In the genomic region with DNA sequence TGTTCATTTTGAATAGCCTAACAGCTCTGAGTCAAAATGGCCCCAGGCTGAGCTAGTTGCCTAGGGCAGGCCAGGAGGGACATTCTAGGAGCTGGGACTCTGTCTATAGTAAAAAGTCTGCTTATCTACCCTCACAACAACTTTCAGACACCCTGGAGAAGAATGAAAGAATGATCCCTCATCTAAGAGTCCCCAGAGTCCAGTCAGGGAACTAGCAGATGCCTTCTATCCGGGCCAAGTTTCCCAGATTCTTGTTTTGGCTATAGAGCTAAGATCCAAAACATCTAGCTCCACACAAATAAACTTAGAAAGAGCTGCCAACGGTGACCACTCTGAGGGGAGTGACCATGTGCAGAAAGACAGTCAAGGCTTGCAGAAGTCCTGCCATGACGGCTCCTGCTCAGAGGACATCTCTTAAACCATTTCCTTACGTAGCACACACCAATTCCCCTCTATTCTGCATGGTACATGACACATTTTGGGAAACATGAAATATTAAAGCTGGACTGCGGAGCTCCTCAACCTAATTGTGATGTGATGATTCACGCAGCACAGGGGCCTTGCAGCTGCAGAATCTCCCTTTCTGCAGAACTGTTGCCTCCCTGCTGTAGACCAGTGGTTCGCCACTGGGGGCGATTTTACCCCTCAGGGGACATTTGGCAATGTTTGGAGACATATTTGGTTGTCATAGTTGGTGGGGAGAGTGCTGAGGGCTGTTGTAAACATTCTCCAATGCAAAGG, we compare ENCODE assay signal across 13 cellular contexts. TPM values are rescaled to one million over a fixed set of nuclear protein-coding genes. Genes with fewer than 3 reads are reported as not detected.
DNase-seq lines count a peak whose midpoint lies in the region; ATAC-seq and TF ChIP-seq lines count a peak whose summit lies in the region.
"Had no signal": no experiment of that assay in that cellular context is flagged by ENCODE, and none has a peak within 500 bp of the region (broad histone marks: within the 10 kb centered on the region; RNA-seq: fewer than 3 reads in every experiment).

No MANE protein-coding gene starts in this region.

- H3K4me3 ChIP-seq in right cardiac atrium (ENCODE audit: low read length), result no peak overlapping the region
- H3K4me3 ChIP-seq in uterus, result no peak overlapping the region
- no peak overlapping the region for H3K4me3 ChIP-seq in transverse colon

- WGBS in right cardiac atrium, result 59% methylated on average over 8 of the region's 8 CpGs
- 73% methylated on average over 8 of the region's 8 CpGs; no CpG with 5 or more reads in 1 of the 2 donors for WGBS in transverse colon (ENCODE audit: low coverage in 1 of 2), 2 donors

- DNase-seq in NCI-H1436 (lab: John Stamatoyannopoulos, UW) (peak; percentile 29), NCI-H1436 treated with DMSO at 0.1 percent for 48 hours (lab: John Stamatoyannopoulos, UW) (no peak), right cardiac atrium (peak in 2 of 3 donors; percentile 33 to 62), uterus (peak; percentile 58 to 67), HK-2 (ENCODE audit: unreplicated experiment) (no peak), transverse colon (no peak)
- DNase-seq: activated B cell treated with CpG ODN at 0.5 μM for 24 hours; activated effector memory CD4-positive, alpha-beta T cell treated with Interleukin-2 at 50 U/mL for 16 hours; NCI-H1417 treated with DMSO at 0.1 percent for 48 hours; occipital lobe had no signal

- H3K4me3 Mint-ChIP-seq in brain, result peak overlapping the region in 1 of 5 experiments; percentile 14
- H3K4me3 Mint-ChIP-seq: activated B cell treated with CpG ODN at 0.5 μM for 24 hours had no signal

- TF ChIP-seq POLR2A in uterus (IDR thresholded peaks at IDR 0.05) (no peak), transverse colon (IDR thresholded peaks at IDR 0.05) (no peak)

- ATAC-seq in right cardiac atrium, result peak; percentile 49 to 52
- no peak for ATAC-seq in GM21619 (IDR thresholded peaks at IDR 0.05; ENCODE audit: unreplicated experiment)

- H3K4me1 Mint-ChIP-seq in brain, result peaks cover 30% of the 10 kb centered on the region
- H3K4me1 Mint-ChIP-seq: activated B cell treated with CpG ODN at 0.5 μM for 24 hours had no signal

- H3K27me3 Mint-ChIP-seq in brain, result peaks cover 7% of the 10 kb centered on the region

- H3K27ac Mint-ChIP-seq in brain, result peak overlapping the region in 3 of 5 experiments; percentile 37 to 51 (median 48)
- H3K27ac Mint-ChIP-seq: activated B cell treated with CpG ODN at 0.5 μM for 24 hours had no signal

- H3K27me3 ChIP-seq in right cardiac atrium (ENCODE audit: control insufficient read depth, insufficient read depth) (no peaks in the 10 kb centered on the region), uterus (no peaks in the 10 kb centered on the region), transverse colon (no peaks in the 10 kb centered on the region)

- peaks cover 5% of the 10 kb centered on the region for H3K4me1 ChIP-seq in right cardiac atrium (ENCODE audit: control insufficient read depth, insufficient read depth, low read length)
- H3K4me1 ChIP-seq in uterus, result peaks cover 4 to 12% of the 10 kb centered on the region in 2 donors
- H3K4me1 ChIP-seq in transverse colon, result peaks cover 0 to 6% (median 0%) of the 10 kb centered on the region in 4 donors

- H3K9me3 Mint-ChIP-seq in brain, result peaks cover 0 to 4% (median 4%) of the 10 kb centered on the region in 5 experiments

- in situ Hi-C loops in transverse colon (cut with MboI; ENCODE audit: low pct_ligation_motif_present in 1 of 4, low pct_unique_long_range_greater_than_20kb in 1 of 4, low sequenced_read_pairs in 3 of 4), result no loop called here

- H3K9me3 ChIP-seq in right cardiac atrium (ENCODE audit: control insufficient read depth, low read length) (no peaks in the 10 kb centered on the region), uterus (no peaks in the 10 kb centered on the region), transverse colon (no peaks in the 10 kb centered on the region)

- intact Hi-C loops in right cardiac atrium (cut with DNase I), result no loop called here
- intact Hi-C loops in uterus (cut with DNase I; ENCODE audit: low total_unique reads), result no loop called here
- intact Hi-C loops in transverse colon (cut with DNase I; ENCODE audit: low total_unique reads), result no loop called here

- H3K36me3 ChIP-seq in uterus, result no peaks in the 10 kb centered on the region
- H3K36me3 ChIP-seq in transverse colon, result no peaks in the 10 kb centered on the region

- H3K36me3 Mint-ChIP-seq in brain, result no peaks in the 10 kb centered on the region

- no peak for TF ChIP-seq CTCF in brain (conservative IDR thresholded peaks at IDR 0.05)
- peak in 1 of 4 experiments; percentile 20 for TF ChIP-seq CTCF in uterus (IDR thresholded peaks at IDR 0.05)
- no peak for TF ChIP-seq CTCF in transverse colon (IDR thresholded peaks at IDR 0.05)

- H3K27ac ChIP-seq in right cardiac atrium (ENCODE audit: low read length) (no peak overlapping the region), uterus (peak overlapping the region; percentile 55 to 72), transverse colon (peak overlapping the region in 2 of 4 donors; percentile 11 to 32)

- no peak for TF ChIP-seq EP300 in transverse colon (IDR thresholded peaks at IDR 0.05; ENCODE audit: low read depth)

RNA-seq across cellular contexts. Expression of gene FAM20A, which starts 24.2 kb away (rescaled TPM):
- polyA plus RNA-seq in brain (ENCODE audit: insufficient read depth, low read depth, low replicate concordance), result 2.4 TPM
- total RNA-seq in right cardiac atrium, result 10 to 100 TPM in 1 of 4 donors, 1 to 10 TPM in 3; 2.0 to 10.1 (median 3.7) TPM
- 2.3 TPM for polyA plus RNA-seq in right cardiac atrium
- 10 to 100 TPM in 2 of 4 donors, 1 to 10 TPM in 1, under 1 TPM in 1; under 0.01 to 40.3 (median 14.0) TPM for total RNA-seq in uterus
- 1 to 10 TPM; 1.5 to 4.1 (median 3.5) TPM for total RNA-seq in transverse colon
- total RNA-seq: A172, activated B cell treated with CpG ODN at 0.5 μM for 24 hours had no signal

Comparison
In these comparisons a context has a peak if more than half of its experiments do, and no peak if none do; other contexts are left out.
1. DNase-seq: peak in NCI-H1436 (single experiment), right cardiac atrium (2 of 3) and uterus (2 of 2); none in NCI-H1436 treated with DMSO at 0.1 percent for 48 hours (single experiment), HK-2 (single experiment) and transverse colon (single experiment).